In the genomic region with DNA sequence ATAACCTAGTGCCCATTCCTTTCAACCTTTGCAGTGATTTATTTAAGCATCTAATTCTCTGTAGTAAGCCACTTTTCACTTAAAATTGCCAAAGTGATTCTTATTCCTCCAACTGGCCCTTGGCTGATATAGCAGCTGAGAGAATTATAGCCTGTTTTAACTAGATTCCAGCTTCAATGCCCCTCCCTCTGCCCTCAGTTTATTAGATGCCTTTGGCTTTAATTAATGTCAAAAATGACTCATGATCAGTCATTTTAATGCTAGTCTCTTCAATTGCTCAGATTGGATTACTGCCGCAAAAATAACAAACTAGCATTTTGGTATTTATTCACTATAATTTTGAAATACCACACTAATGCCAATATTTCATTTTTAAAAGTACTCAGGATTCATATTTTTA, we compare ENCODE assay signal across 14 cellular contexts.
"Had no signal": no experiment of that assay in that cellular context is flagged by ENCODE, and none has a peak within 500 bp of the region (broad histone marks: within the 10 kb centered on the region; RNA-seq: fewer than 3 reads in every experiment).

No MANE protein-coding gene starts in this region.

- H3K27ac ChIP-seq: left lung, psoas muscle, sigmoid colon, thyroid gland, vagina had no signal

- H3K4me3 ChIP-seq: left lung, psoas muscle, sigmoid colon, thyroid gland, vagina had no signal

- DNase-seq: activated CD4-positive, CD25-positive, alpha-beta regulatory T cell; activated gamma-delta T cell; activated T-cell treated with anti-CD3 and anti-CD28 coated beads, Interleukin-2, amount 50 U/mL, for 4 hours; amygdala; islet precursor cell; left lung; mesendoderm; nephron progenitor cell; psoas muscle; sigmoid colon; stimulated activated CD4-positive, alpha-beta T cell treated with anti-CD3 and anti-CD28 coated beads, Interleukin-2, amount 100 ng/mL, for 48 hours; stimulated activated naive CD8-positive, alpha-beta T cell treated with anti-CD3 and anti-CD28 coated beads, Interleukin-15, amount 100 ng/mL, for 72 hours; thyroid gland had no signal

- ATAC-seq: activated T-cell treated with anti-CD3 and anti-CD28 coated beads, Interleukin-2, amount 50 U/mL, for 4 hours; left lung; psoas muscle; stimulated activated naive CD8-positive, alpha-beta T cell treated with anti-CD3 and anti-CD28 coated beads, Interleukin-15, amount 100 ng/mL, for 72 hours had no signal

- H3K36me3 ChIP-seq: left lung, sigmoid colon, thyroid gland, vagina had no signal

- H3K27me3 ChIP-seq: left lung, sigmoid colon, thyroid gland, vagina had no signal

- H3K9me3 ChIP-seq: psoas muscle, sigmoid colon, thyroid gland, vagina had no signal

- H3K4me1 ChIP-seq: left lung, psoas muscle, sigmoid colon, thyroid gland, vagina had no signal
